In genomic region chr7:32670105-32670504, GRCh38 we compare ENCODE assay signal across 11 cellular contexts.
DNase-seq lines count a peak whose midpoint lies in the region; ATAC-seq and TF ChIP-seq lines count a peak whose summit lies in the region.
"Had no signal": no experiment of that assay in that cellular context is flagged by ENCODE, and none has a peak within 500 bp of the region (broad histone marks: within the 10 kb centered on the region; RNA-seq: fewer than 3 reads in every experiment).

No MANE protein-coding gene starts in this region.

- H3K4me3 ChIP-seq in IMR-90 (ENCODE audit: insufficient read depth, low read depth, low read length) (no peak overlapping the region), body of pancreas (no peak overlapping the region), mesenchymal stem cell (ENCODE audit: insufficient read depth in 1 of 2, low read depth in 1 of 2, low read length in 2 of 2) (no peak overlapping the region)
- H3K4me3 ChIP-seq: HAP-1, skin epidermis had no signal

- H2AK5ac ChIP-seq in IMR-90 (ENCODE audit: low read depth, low read length) (no peak overlapping the region), mesenchymal stem cell (ENCODE audit: low read length, severe bottlenecking) (no peak overlapping the region)

- ATAC-seq in IMR-90 (ENCODE audit: low read depth) (peak; percentile 21), body of pancreas (peak; percentile 39)

- in situ Hi-C loops in IMR-90 (cut with MboI; ENCODE audit: low sequenced_read_pairs) = no loop called here

- H3K36me3 ChIP-seq in IMR-90 (ENCODE audit: control insufficient read depth, insufficient read depth, low read length) = no peaks in the 10 kb centered on the region
- no peaks in the 10 kb centered on the region for H3K36me3 ChIP-seq in body of pancreas (replicated peaks in 1 of 2; ENCODE audit: insufficient read depth in 1 of 2, low read depth in 2 of 2)
- no peaks in the 10 kb centered on the region for H3K36me3 ChIP-seq in mesenchymal stem cell (ENCODE audit: control insufficient read depth in 1 of 2, insufficient read depth in 2 of 2, low read depth in 1 of 2, low read length in 2 of 2)
- H3K36me3 ChIP-seq: HAP-1 had no signal

- H4K5ac ChIP-seq in IMR-90 (ENCODE audit: low read depth, low read length) = peak overlapping the region; percentile 80; the same call in 1 of the 2 replicates

- no CpG with 5 or more reads among the region's 3 CpGs for WGBS in IMR-90 (ENCODE audit: extremely low coverage in 2 of 2, insufficient read length in 1 of 2), 2 experiments
- WGBS in body of pancreas, 2 donors = 57 to 62% methylated on average over 3 of the region's 3 CpGs
- WGBS in mesenchymal stem cell = 15% methylated on average over 1 of the region's 3 CpGs

- TF ChIP-seq RAD21 in IMR-90 (IDR thresholded peaks at IDR 0.05; ENCODE audit: low read length) = no peak

- no peaks in the 10 kb centered on the region for H4K20me1 ChIP-seq in IMR-90 (ENCODE audit: insufficient read depth, low read length)

- no peak overlapping the region for H2BK15ac ChIP-seq in IMR-90 (ENCODE audit: low read depth, low read length)
- H2BK15ac ChIP-seq in mesenchymal stem cell (ENCODE audit: low read depth, poor library complexity, severe bottlenecking) = no peak overlapping the region

- H3K23ac ChIP-seq in IMR-90 (ENCODE audit: low read depth, low read length) = peak overlapping the region; percentile 17; the same call in 1 of the 2 replicates
- no peak overlapping the region for H3K23ac ChIP-seq in mesenchymal stem cell (ENCODE audit: low read length in 2 of 2)

- no peak overlapping the region for H2AFZ ChIP-seq in IMR-90 (replicated peaks; ENCODE audit: low read length, poor library complexity)
- H2AFZ ChIP-seq in mesenchymal stem cell (ENCODE audit: low read depth, low read length) = no peak overlapping the region

- POLR2A ChIA-PET in IMR-90 (lab: Charles Lee; ENCODE audit: unreplicated experiment) = no interaction called here

- H3K9ac ChIP-seq in IMR-90 (ENCODE audit: low read depth, low read length) (no peak overlapping the region), mesenchymal stem cell (ENCODE audit: low read length) (no peak overlapping the region)

- no peaks in the 10 kb centered on the region for H3K79me1 ChIP-seq in IMR-90 (ENCODE audit: low read depth in 1 of 2, low read length in 2 of 2)
- peaks cover 1% of the 10 kb centered on the region for H3K79me1 ChIP-seq in mesenchymal stem cell (replicated peaks; ENCODE audit: low read length, poor library complexity, severe bottlenecking)

- no peaks in the 10 kb centered on the region for H3K27me3 ChIP-seq in IMR-90 (ENCODE audit: control insufficient read depth, insufficient read depth, low read length)
- no peaks in the 10 kb centered on the region for H3K27me3 ChIP-seq in body of pancreas
- no peaks in the 10 kb centered on the region for H3K27me3 ChIP-seq in mesenchymal stem cell (ENCODE audit: control insufficient read depth in 1 of 2, insufficient read depth in 1 of 2, low read length in 2 of 2)

- H3K4ac ChIP-seq in IMR-90 (ENCODE audit: low read depth, low read length) = no peak overlapping the region
- no peak overlapping the region for H3K4ac ChIP-seq in mesenchymal stem cell (ENCODE audit: low read depth in 1 of 2, low read length in 2 of 2)

- DNase-seq in COLO829 (ENCODE audit: low spot score) = peak; percentile 73
- peak; percentile 45 for DNase-seq in IMR-90
- peak in 1 of 4 donors; percentile 12 for DNase-seq in body of pancreas
- DNase-seq in mesenchymal stem cell = peak; percentile 74
- no peak for DNase-seq in activated effector memory CD4-positive, alpha-beta T cell treated with Interleukin-2 at 50 U/mL for 16 hours
- DNase-seq in activated T-cell treated with anti-CD3 and anti-CD28 coated beads for 4 hours = no peak
- DNase-seq in NCI-H2029 (lab: John Stamatoyannopoulos, UW) = no peak
- no peak for DNase-seq in central memory CD4-positive, alpha-beta T cell
- DNase-seq: GDM1 had no signal

- H3K27ac ChIP-seq in IMR-90 (ENCODE audit: insufficient read depth, low read length) = no peak overlapping the region
- H3K27ac ChIP-seq in body of pancreas = peak overlapping the region in 1 of 4 donors; percentile 61
- H3K27ac ChIP-seq in mesenchymal stem cell (ENCODE audit: low read length, poor library complexity, severe bottlenecking) = peak overlapping the region; percentile 92
- H3K27ac ChIP-seq: skin epidermis had no signal

- dilution Hi-C loops in IMR-90 (cut with HindIII; ENCODE audit: low sequenced_read_pairs, unreplicated experiment) = no loop called here

- H2BK5ac ChIP-seq in IMR-90 (ENCODE audit: low read depth, low read length, poor library complexity, severe bottlenecking) (no peak overlapping the region), mesenchymal stem cell (ENCODE audit: low read depth, low read length, poor library complexity, severe bottlenecking) (peak overlapping the region; percentile 14)

- TF ChIP-seq CTCF in IMR-90 (conservative IDR thresholded peaks at IDR 0.05; ENCODE audit: low read depth, low read length) (no peak), body of pancreas (IDR thresholded peaks at IDR 0.05) (no peak)

- H3K4me2 ChIP-seq in IMR-90 (ENCODE audit: low read depth, low read length) (no peak overlapping the region), mesenchymal stem cell (ENCODE audit: low read length, poor library complexity, severe bottlenecking) (peak overlapping the region; percentile 45)

- no peak overlapping the region for H2BK20ac ChIP-seq in IMR-90 (ENCODE audit: low read depth, low read length)

- H3K18ac ChIP-seq in IMR-90 (ENCODE audit: low read depth, low read length) = 0 out of 2 replicates have a peak overlapping the region, but pooled peaks have one; percentile 12
- no peak overlapping the region for H3K18ac ChIP-seq in mesenchymal stem cell (ENCODE audit: low read depth in 1 of 2, low read length in 2 of 2)

- no peak for TF ChIP-seq POLR2A in IMR-90 (IDR thresholded peaks at IDR 0.05; ENCODE audit: low read depth, low read length)
- no peak for TF ChIP-seq POLR2A in body of pancreas (IDR thresholded peaks at IDR 0.05)

- H3K14ac ChIP-seq in IMR-90 (replicated peaks; ENCODE audit: low read depth, low read length) (no peak overlapping the region), mesenchymal stem cell (ENCODE audit: low read length in 2 of 2) (no peak overlapping the region)

- H2BK120ac ChIP-seq in IMR-90 (ENCODE audit: low read depth, low read length) = no peak overlapping the region
- H2BK120ac ChIP-seq in mesenchymal stem cell (ENCODE audit: low read depth, low read length) = no peak overlapping the region

- H3K4me1 ChIP-seq in IMR-90 (ENCODE audit: control insufficient read depth, insufficient read depth, low read length) (peaks cover 9% of the 10 kb centered on the region), body of pancreas (peaks cover 21% of the 10 kb centered on the region), mesenchymal stem cell (ENCODE audit: control insufficient read depth, insufficient read depth, low read depth, low read length) (peaks cover 5% of the 10 kb centered on the region)
- H3K4me1 ChIP-seq: HAP-1 had no signal

- H2BK12ac ChIP-seq in mesenchymal stem cell (ENCODE audit: low read length in 2 of 2) = no peak overlapping the region

- no TSS peak for BruUV-seq in IMR-90 (replicated peaks; lab: Mats Ljungman, UMichigan)

- H3K9me3 ChIP-seq in IMR-90 (ENCODE audit: control insufficient read depth, insufficient read depth, low read length) (no peaks in the 10 kb centered on the region; the same call in 1 of the 2 replicates), body of pancreas (no peaks in the 10 kb centered on the region), mesenchymal stem cell (ENCODE audit: control insufficient read depth, low read length) (no peaks in the 10 kb centered on the region)
- H3K9me3 ChIP-seq: HAP-1 had no signal

- CTCF ChIA-PET in IMR-90 (lab: Yijun Ruan, JAX) = interaction anchor here (0.6 kb wide), 1 partner anchor 600 kb away, joined by 8 read pairs; no protein-coding TSS in a partner anchor

- intact Hi-C loops in IMR-90 (cut with micrococcal nuclease) (loop anchor here (5.0 kb wide), 2 partner anchors 83 to 173 kb away; partner anchors contain the start of gene AVL9), body of pancreas (cut with DNase I) (no loop called here)

- H2AK9ac ChIP-seq in IMR-90 (replicated peaks; ENCODE audit: low read depth, low read length, poor library complexity) = no peak overlapping the region

- H4K91ac ChIP-seq in IMR-90 (ENCODE audit: insufficient read depth, low read depth, low read length) (no peak overlapping the region), mesenchymal stem cell (ENCODE audit: low read length) (no peak overlapping the region)

- H3K9me1 ChIP-seq in IMR-90 (ENCODE audit: insufficient read depth, low read length) = peaks cover 3% of the 10 kb centered on the region; the same call in 1 of the 2 replicates

- no peak overlapping the region for H3K56ac ChIP-seq in IMR-90 (ENCODE audit: extremely low read depth, insufficient read depth, low read length)

- H4K8ac ChIP-seq in IMR-90 (ENCODE audit: low read depth in 2 of 2, low read length in 2 of 2) (no peak overlapping the region), mesenchymal stem cell (ENCODE audit: low read length) (no peak overlapping the region)

TF ChIP-seq in IMR-90, 13 proteins besides CTCF, POLR2A, EP300 and RAD21:
- TF ChIP-seq FOS (IDR thresholded peaks at IDR 0.05; ENCODE audit: low read depth, low read length) (peak; percentile 69), BHLHE40 (IDR thresholded peaks at IDR 0.05; ENCODE audit: low read depth, low read length) (no peak)

Comparison
In these comparisons a context has a peak if more than half of its experiments do, and no peak if none do; other contexts are left out.
1. DNase-seq: peak in COLO829 (single experiment), IMR-90 (single experiment) and mesenchymal stem cell (single experiment); none in activated effector memory CD4-positive, alpha-beta T cell treated with Interleukin-2 at 50 U/mL for 16 hours (single experiment), activated T-cell treated with anti-CD3 and anti-CD28 coated beads for 4 hours (single experiment), NCI-H2029 (single experiment) and central memory CD4-positive, alpha-beta T cell (single experiment).